ENCODE assay signal across 8 cellular contexts in the genomic region with DNA sequence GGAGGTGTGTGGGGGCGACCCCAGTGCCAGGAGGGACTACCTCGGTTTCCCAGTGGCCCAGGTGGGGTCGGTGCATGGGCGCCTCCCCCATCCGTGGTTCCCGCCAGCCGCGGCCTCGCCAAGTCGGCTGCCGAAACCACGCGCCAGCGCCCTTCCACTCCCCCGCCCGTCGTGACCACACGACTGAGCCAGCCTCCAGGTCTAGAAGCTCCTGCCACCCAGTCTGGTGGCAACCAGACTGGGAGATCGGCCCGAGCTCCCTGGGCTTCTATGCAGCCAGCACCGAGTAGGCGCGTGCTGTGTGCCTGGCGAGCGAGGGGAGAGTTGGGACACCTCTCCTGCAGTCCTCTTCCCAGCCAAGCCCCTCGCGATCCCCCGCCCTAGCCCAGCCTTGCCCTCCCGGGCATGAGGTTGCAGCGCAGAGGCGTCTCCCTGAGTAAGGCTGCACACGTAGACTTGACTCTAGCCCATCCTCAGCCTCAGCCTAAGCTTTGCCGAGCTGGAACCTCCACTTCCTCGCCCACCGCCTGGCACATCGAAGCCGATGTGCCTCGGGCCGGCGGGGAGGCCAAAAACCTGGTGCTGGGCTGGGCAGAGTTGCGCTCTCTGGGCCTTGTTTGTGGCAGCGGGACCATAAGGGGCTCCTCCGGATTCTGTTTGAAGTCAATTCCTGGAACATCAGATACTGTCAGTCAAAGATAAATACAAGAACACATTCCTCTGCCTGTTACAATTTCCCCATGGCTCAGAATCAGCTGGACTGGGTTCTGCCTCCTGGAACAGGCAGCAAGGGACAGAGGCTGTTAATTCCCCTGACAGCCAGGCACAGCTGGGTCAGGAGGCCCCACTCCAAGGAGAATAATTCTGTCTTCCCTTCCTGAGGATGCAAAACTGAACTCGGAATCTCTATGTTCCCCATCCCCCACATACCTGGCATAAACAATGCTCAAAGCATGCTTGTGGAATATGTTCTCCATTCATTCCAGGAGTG. TPM values are rescaled to one million over a fixed set of nuclear protein-coding genes. Genes with fewer than 3 reads are reported as not detected.
DNase-seq lines count a peak whose midpoint lies in the region; ATAC-seq and TF ChIP-seq lines count a peak whose summit lies in the region.

No MANE protein-coding gene starts in this region.

- no peak for TF ChIP-seq EP300 in gastroesophageal sphincter (IDR thresholded peaks at IDR 0.05)

- peak overlapping the region in 2 of 4 donors; percentile 12 to 50 for H3K27ac ChIP-seq in gastroesophageal sphincter

- 4 to 11% methylated on average over 4 of the region's 44 CpGs for WGBS in gastroesophageal sphincter (ENCODE audit: low coverage in 1 of 2), 2 donors

- peaks cover 0 to 31% (median 18%) of the 10 kb centered on the region in 3 donors for H3K4me1 ChIP-seq in gastroesophageal sphincter

- peaks cover 6% of the 10 kb centered on the region for H3K4me1 Mint-ChIP-seq in activated T-helper 1 cell treated with anti-CD3 and anti-CD28 coated beads, Interleukin-12 subunit alpha, Interleukin-12 subunit beta, Interleukin-2, Interleukin-4 antibody, amounts not matched to agents 30 ng/mL and 10 ng/mL and 1 ng/mL, durations not matched to agents 14 hours and 24 hours and 36 hours (ENCODE audit: low read depth)

- peaks cover 2% of the 10 kb centered on the region for H3K36me3 Mint-ChIP-seq in activated T-helper 1 cell treated with anti-CD3 and anti-CD28 coated beads, Interleukin-12 subunit alpha, Interleukin-12 subunit beta, Interleukin-2, Interleukin-4 antibody, amounts not matched to agents 30 ng/mL and 10 ng/mL and 1 ng/mL, durations not matched to agents 14 hours and 24 hours and 36 hours (ENCODE audit: low read depth)

- no peaks in the 10 kb centered on the region for H3K36me3 ChIP-seq in H7 (replicated peaks; ENCODE audit: control insufficient read depth, insufficient read depth, low read length)
- no peaks in the 10 kb centered on the region for H3K36me3 ChIP-seq in gastroesophageal sphincter

- DNase-seq in H7 (peak; percentile 85), retinal pigment epithelial cell (ENCODE audit: low read depth) (no peak), dermis blood vessel endothelial cell (no peak), NCI-H748 (lab: John Stamatoyannopoulos, UW; ENCODE audit: unreplicated experiment) (no peak), DMS153 treated with DMSO at 0.1 percent for 48 hours (lab: John Stamatoyannopoulos, UW; ENCODE audit: unreplicated experiment) (no peak)
- DNase-seq in activated T-helper 1 cell treated with anti-CD3 and anti-CD28 coated beads, Interleukin-12 subunit alpha, Interleukin-12 subunit beta, Interleukin-2, Interleukin-4 antibody, amounts not matched to agents 30 ng/mL and 10 ng/mL and 1 ng/mL, durations not matched to agents 14 hours and 24 hours and 36 hours (ENCODE audit: low spot score) = no peak

- H3K9me3 ChIP-seq in gastroesophageal sphincter = no peaks in the 10 kb centered on the region

- no peak for TF ChIP-seq POLR2A in gastroesophageal sphincter (IDR thresholded peaks at IDR 0.05)

- H3K4me3 ChIP-seq in H7 (ENCODE audit: insufficient read depth, low read depth, low read length) (peak overlapping the region; percentile 53), gastroesophageal sphincter (peak overlapping the region; percentile 39 to 61), retinal pigment epithelial cell (ENCODE audit: low read length) (peak overlapping the region; percentile 51)

- intact Hi-C loops in activated T-helper 1 cell treated with anti-CD3 and anti-CD28 coated beads, Interleukin-12 subunit alpha, Interleukin-12 subunit beta, Interleukin-2, Interleukin-4 antibody, amounts not matched to agents 30 ng/mL and 10 ng/mL and 1 ng/mL, durations not matched to agents 14 hours and 24 hours and 36 hours (cut with micrococcal nuclease) = no loop called here

- peaks cover 36% of the 10 kb centered on the region for H3K27me3 Mint-ChIP-seq in activated T-helper 1 cell treated with anti-CD3 and anti-CD28 coated beads, Interleukin-12 subunit alpha, Interleukin-12 subunit beta, Interleukin-2, Interleukin-4 antibody, amounts not matched to agents 30 ng/mL and 10 ng/mL and 1 ng/mL, durations not matched to agents 14 hours and 24 hours and 36 hours (ENCODE audit: insufficient read depth)

- no peak overlapping the region for H3K27ac Mint-ChIP-seq in activated T-helper 1 cell treated with anti-CD3 and anti-CD28 coated beads, Interleukin-12 subunit alpha, Interleukin-12 subunit beta, Interleukin-2, Interleukin-4 antibody, amounts not matched to agents 30 ng/mL and 10 ng/mL and 1 ng/mL, durations not matched to agents 14 hours and 24 hours and 36 hours

- H3K9me3 Mint-ChIP-seq in activated T-helper 1 cell treated with anti-CD3 and anti-CD28 coated beads, Interleukin-12 subunit alpha, Interleukin-12 subunit beta, Interleukin-2, Interleukin-4 antibody, amounts not matched to agents 30 ng/mL and 10 ng/mL and 1 ng/mL, durations not matched to agents 14 hours and 24 hours and 36 hours = no peaks in the 10 kb centered on the region

- peak overlapping the region; percentile 52 for H3K4me3 Mint-ChIP-seq in activated T-helper 1 cell treated with anti-CD3 and anti-CD28 coated beads, Interleukin-12 subunit alpha, Interleukin-12 subunit beta, Interleukin-2, Interleukin-4 antibody, amounts not matched to agents 30 ng/mL and 10 ng/mL and 1 ng/mL, durations not matched to agents 14 hours and 24 hours and 36 hours

- peaks cover 58% of the 10 kb centered on the region for H3K27me3 ChIP-seq in H7 (ENCODE audit: control insufficient read depth, insufficient read depth, low read length)
- H3K27me3 ChIP-seq in gastroesophageal sphincter = peaks cover 8% of the 10 kb centered on the region

- ATAC-seq in gastroesophageal sphincter (peak; percentile 60), HG03045 (IDR thresholded peaks at IDR 0.05; ENCODE audit: unreplicated experiment) (no peak)

- TF ChIP-seq CTCF in gastroesophageal sphincter (IDR thresholded peaks at IDR 0.05) = no peak
- TF ChIP-seq CTCF in retinal pigment epithelial cell (conservative IDR thresholded peaks at IDR 0.05; ENCODE audit: low read depth, low read length) = no peak

RNA-seq across cellular contexts. Expression of gene CPNE5, which starts 1.5 kb away (rescaled TPM):
- 0.04 and 0.42 TPM in 2 replicates for total RNA-seq in H7 (2014; rRNA removed; shearing (Covaris generic))
- total RNA-seq in activated T-helper 1 cell treated with anti-CD3 and anti-CD28 coated beads, Interleukin-12 subunit alpha, Interleukin-12 subunit beta, Interleukin-2, Interleukin-4 antibody, amounts not matched to agents 30 ng/mL and 10 ng/mL and 1 ng/mL, durations not matched to agents 14 hours and 24 hours and 36 hours = 0.54 and 0.61 TPM in 2 replicates
- 1 to 10 TPM in 2 of 4 donors, under 1 TPM in 2; 0.42 to 2.3 (median 1.5) TPM for total RNA-seq in gastroesophageal sphincter
- total RNA-seq in dermis blood vessel endothelial cell = 12.9 and 14.0 TPM in 2 replicates

RNA-seq across cellular contexts. Expression of gene PPIL1, which starts 33.8 kb away (rescaled TPM):
- total RNA-seq in H7 (2014; rRNA removed; shearing (Covaris generic)) = 86.0 and 91.1 TPM in 2 replicates
- 60.2 and 62.6 TPM in 2 replicates for total RNA-seq in activated T-helper 1 cell treated with anti-CD3 and anti-CD28 coated beads, Interleukin-12 subunit alpha, Interleukin-12 subunit beta, Interleukin-2, Interleukin-4 antibody, amounts not matched to agents 30 ng/mL and 10 ng/mL and 1 ng/mL, durations not matched to agents 14 hours and 24 hours and 36 hours
- total RNA-seq in gastroesophageal sphincter (10 to 100 TPM; 13.5 to 28.5 (median 24.0) TPM), dermis blood vessel endothelial cell (21.3 and 26.9 TPM in 2 replicates)

RNA-seq across cellular contexts. Expression of gene C6orf89, which starts 45.0 kb away (rescaled TPM):
- total RNA-seq in H7 (2014; rRNA removed; shearing (Covaris generic)) = 15.6 and 19.9 TPM in 2 replicates
- 31.5 and 31.8 TPM in 2 replicates for total RNA-seq in activated T-helper 1 cell treated with anti-CD3 and anti-CD28 coated beads, Interleukin-12 subunit alpha, Interleukin-12 subunit beta, Interleukin-2, Interleukin-4 antibody, amounts not matched to agents 30 ng/mL and 10 ng/mL and 1 ng/mL, durations not matched to agents 14 hours and 24 hours and 36 hours
- total RNA-seq in gastroesophageal sphincter (10 to 100 TPM; 62.1 to 73.8 (median 69.8) TPM), dermis blood vessel endothelial cell (27.7 and 35.8 TPM in 2 replicates)
